ENCODE assay signal across 1 cellular context in the genomic region with DNA sequence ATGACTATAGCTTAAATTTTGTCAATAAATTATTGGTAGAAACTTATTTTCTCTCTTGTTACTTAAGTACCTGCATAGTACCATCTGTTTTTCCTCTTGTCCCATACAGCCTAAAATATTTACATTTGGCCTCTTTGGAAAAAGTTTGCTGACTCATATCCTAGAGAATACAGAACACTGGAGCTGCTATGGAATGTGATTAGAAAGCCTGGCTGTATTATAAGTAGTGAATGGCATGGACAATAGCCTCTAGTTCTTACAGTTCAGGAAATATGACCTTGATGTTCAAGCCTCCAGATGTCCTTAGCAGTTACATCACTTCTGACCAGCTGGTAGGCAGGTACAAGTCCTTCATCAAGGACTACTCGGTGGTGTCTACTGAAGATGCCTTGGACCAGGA.
TF ChIP-seq lines count a peak whose summit lies in the region.

No MANE protein-coding gene starts in this region.

TF ChIP-seq in SK-N-SH treated with all-trans-retinoic acid at 6 μM for 48 hours, 23 proteins besides CTCF, POLR2A, EP300 and RAD21 (continued from another document):
- TF ChIP-seq, protein P1, sequence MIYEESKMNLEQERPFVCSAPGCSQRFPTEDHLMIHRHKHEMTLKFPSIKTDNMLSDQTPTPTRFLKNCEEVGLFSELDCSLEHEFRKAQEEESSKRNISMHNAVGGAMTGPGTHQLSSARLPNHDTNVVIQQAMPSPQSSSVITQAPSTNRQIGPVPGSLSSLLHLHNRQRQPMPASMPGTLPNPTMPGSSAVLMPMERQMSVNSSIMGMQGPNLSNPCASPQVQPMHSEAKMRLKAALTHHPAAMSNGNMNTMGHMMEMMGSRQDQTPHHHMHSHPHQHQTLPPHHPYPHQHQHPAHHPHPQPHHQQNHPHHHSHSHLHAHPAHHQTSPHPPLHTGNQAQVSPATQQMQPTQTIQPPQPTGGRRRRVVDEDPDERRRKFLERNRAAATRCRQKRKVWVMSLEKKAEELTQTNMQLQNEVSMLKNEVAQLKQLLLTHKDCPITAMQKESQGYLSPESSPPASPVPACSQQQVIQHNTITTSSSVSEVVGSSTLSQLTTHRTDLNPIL (CRISPR knock-in tag; IDR thresholded peaks at IDR 0.05; ENCODE audit: low read depth) = no peak
- TF ChIP-seq ZNF8 (CRISPR knock-in tag; IDR thresholded peaks at IDR 0.05) (no peak), PPARA (CRISPR knock-in tag; IDR thresholded peaks at IDR 0.05; ENCODE audit: borderline replicate concordance) (no peak), ZNF565 (CRISPR knock-in tag; conservative IDR thresholded peaks at IDR 0.05; ENCODE audit: low read depth) (no peak), RARB (CRISPR knock-in tag; IDR thresholded peaks at IDR 0.05) (no peak), BACH2 (CRISPR knock-in tag; IDR thresholded peaks at IDR 0.05; ENCODE audit: borderline replicate concordance) (no peak), ZC3H10 (CRISPR knock-in tag; IDR thresholded peaks at IDR 0.05) (no peak), SNAI2 (CRISPR knock-in tag; IDR thresholded peaks at IDR 0.05) (no peak)
- TF ChIP-seq, protein P2, sequence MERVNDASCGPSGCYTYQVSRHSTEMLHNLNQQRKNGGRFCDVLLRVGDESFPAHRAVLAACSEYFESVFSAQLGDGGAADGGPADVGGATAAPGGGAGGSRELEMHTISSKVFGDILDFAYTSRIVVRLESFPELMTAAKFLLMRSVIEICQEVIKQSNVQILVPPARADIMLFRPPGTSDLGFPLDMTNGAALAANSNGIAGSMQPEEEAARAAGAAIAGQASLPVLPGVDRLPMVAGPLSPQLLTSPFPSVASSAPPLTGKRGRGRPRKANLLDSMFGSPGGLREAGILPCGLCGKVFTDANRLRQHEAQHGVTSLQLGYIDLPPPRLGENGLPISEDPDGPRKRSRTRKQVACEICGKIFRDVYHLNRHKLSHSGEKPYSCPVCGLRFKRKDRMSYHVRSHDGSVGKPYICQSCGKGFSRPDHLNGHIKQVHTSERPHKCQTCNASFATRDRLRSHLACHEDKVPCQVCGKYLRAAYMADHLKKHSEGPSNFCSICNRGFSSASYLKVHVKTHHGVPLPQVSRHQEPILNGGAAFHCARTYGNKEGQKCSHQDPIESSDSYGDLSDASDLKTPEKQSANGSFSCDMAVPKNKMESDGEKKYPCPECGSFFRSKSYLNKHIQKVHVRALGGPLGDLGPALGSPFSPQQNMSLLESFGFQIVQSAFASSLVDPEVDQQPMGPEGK (CRISPR knock-in tag; IDR thresholded peaks at IDR 0.05; ENCODE audit: borderline replicate concordance) = no peak
- TF ChIP-seq, protein P3, sequence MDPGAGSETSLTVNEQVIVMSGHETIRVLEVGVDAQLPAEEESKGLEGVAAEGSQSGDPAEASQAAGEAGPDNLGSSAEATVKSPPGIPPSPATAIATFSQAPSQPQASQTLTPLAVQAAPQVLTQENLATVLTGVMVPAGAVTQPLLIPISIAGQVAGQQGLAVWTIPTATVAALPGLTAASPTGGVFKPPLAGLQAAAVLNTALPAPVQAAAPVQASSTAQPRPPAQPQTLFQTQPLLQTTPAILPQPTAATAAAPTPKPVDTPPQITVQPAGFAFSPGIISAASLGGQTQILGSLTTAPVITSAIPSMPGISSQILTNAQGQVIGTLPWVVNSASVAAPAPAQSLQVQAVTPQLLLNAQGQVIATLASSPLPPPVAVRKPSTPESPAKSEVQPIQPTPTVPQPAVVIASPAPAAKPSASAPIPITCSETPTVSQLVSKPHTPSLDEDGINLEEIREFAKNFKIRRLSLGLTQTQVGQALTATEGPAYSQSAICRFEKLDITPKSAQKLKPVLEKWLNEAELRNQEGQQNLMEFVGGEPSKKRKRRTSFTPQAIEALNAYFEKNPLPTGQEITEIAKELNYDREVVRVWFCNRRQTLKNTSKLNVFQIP (CRISPR knock-in tag; IDR thresholded peaks at IDR 0.05; ENCODE audit: borderline replicate concordance, low read depth) = no peak
- TF ChIP-seq, protein P4, sequence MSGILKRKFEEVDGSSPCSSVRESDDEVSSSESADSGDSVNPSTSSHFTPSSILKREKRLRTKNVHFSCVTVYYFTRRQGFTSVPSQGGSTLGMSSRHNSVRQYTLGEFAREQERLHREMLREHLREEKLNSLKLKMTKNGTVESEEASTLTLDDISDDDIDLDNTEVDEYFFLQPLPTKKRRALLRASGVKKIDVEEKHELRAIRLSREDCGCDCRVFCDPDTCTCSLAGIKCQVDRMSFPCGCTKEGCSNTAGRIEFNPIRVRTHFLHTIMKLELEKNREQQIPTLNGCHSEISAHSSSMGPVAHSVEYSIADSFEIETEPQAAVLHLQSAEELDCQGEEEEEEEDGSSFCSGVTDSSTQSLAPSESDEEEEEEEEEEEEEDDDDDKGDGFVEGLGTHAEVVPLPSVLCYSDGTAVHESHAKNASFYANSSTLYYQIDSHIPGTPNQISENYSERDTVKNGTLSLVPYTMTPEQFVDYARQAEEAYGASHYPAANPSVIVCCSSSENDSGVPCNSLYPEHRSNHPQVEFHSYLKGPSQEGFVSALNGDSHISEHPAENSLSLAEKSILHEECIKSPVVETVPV (CRISPR knock-in tag; IDR thresholded peaks at IDR 0.05) = no peak
